23 cellular contexts compared by ENCODE assay signal in genomic region chr21:35006248-35006647, GRCh38. TPM values are rescaled to one million over a fixed set of nuclear protein-coding genes. Genes with fewer than 3 reads are reported as not detected.
"Had no signal": no experiment of that assay in that cellular context is flagged by ENCODE, and none has a peak within 500 bp of the region (broad histone marks: within the 10 kb centered on the region; RNA-seq: fewer than 3 reads in every experiment).

No MANE protein-coding gene starts in this region.

- H3K4me3 ChIP-seq: body of pancreas, cardiac muscle cell, left lung, lung, ovary, right lobe of liver, skin epidermis, transverse colon, vagina had no signal

- ATAC-seq: activated T-cell treated with anti-CD3 and anti-CD28 coated beads, Interleukin-2, amount 50 U/mL, for 4 hours; body of pancreas; foreskin keratinocyte; left lung; right lobe of liver; stimulated activated memory B cell treated with anti-CD40 and anti-IgM and Interleukin-4, amounts not matched to agents 10 μg/mL and 1 μg/mL and 100 μg/mL, for 72 hours had no signal

- H3K36me3 ChIP-seq: cardiac muscle cell, left lung, ovary, right lobe of liver, transverse colon, vagina, WERI-Rb-1 had no signal

- H3K4me3 Mint-ChIP-seq: activated naive CD4-positive, alpha-beta T cell treated with anti-CD3 and anti-CD28 coated beads for 36 hours; activated T-cell treated with anti-CD3 and anti-CD28 coated beads, Interleukin-2, amount 50 U/mL, for 4 hours; naive B cell; stimulated activated memory B cell treated with anti-CD40 and anti-IgM and Interleukin-4, amounts not matched to agents 10 μg/mL and 1 μg/mL and 100 μg/mL, for 72 hours had no signal

- H3K9me3 ChIP-seq: body of pancreas, left lung, ovary, right lobe of liver, transverse colon, vagina had no signal

- H3K27ac Mint-ChIP-seq: activated naive CD4-positive, alpha-beta T cell treated with anti-CD3 and anti-CD28 coated beads for 36 hours; stimulated activated memory B cell treated with anti-CD40 and anti-IgM and Interleukin-4, amounts not matched to agents 10 μg/mL and 1 μg/mL and 100 μg/mL, for 72 hours had no signal

- DNase-seq: activated CD4-positive, CD25-positive, alpha-beta regulatory T cell treated with anti-CD3 and anti-CD28 coated beads, Interleukin-2, amount 50 U/mL, for 72 hours; activated CD8-positive, alpha-beta memory T cell treated with anti-CD3 and anti-CD28 coated beads, Interleukin-2, amount 50 U/mL, for 4 hours; activated effector memory CD4-positive, alpha-beta T cell treated with Interleukin-2 at 50 U/mL for 16 hours; activated naive CD4-positive, alpha-beta T cell treated with anti-CD3 and anti-CD28 coated beads for 36 hours; activated T-cell treated with anti-CD3 and anti-CD28 coated beads, Interleukin-2, amount 50 U/mL, for 4 hours; anterior cingulate cortex; body of pancreas; effector CD8-positive, alpha-beta T cell; foreskin keratinocyte; kidney glomerular epithelial cell; left lung; naive B cell; ovary; right lobe of liver; stimulated activated CD4-positive, alpha-beta T cell treated with anti-CD3 and anti-CD28 coated beads, Interleukin-1b, Interleukin-23, amount 100 ng/mL, for 48 hours; transverse colon; WERI-Rb-1 had no signal

- H3K27me3 ChIP-seq: body of pancreas, foreskin keratinocyte, left lung, ovary, right lobe of liver, transverse colon, vagina had no signal

- H3K4me1 ChIP-seq: body of pancreas, right lobe of liver, vagina had no signal

- H3K9me3 Mint-ChIP-seq: activated naive CD4-positive, alpha-beta T cell treated with anti-CD3 and anti-CD28 coated beads for 36 hours; activated T-cell treated with anti-CD3 and anti-CD28 coated beads, Interleukin-2, amount 50 U/mL, for 4 hours; naive B cell; stimulated activated memory B cell treated with anti-CD40 and anti-IgM and Interleukin-4, amounts not matched to agents 10 μg/mL and 1 μg/mL and 100 μg/mL, for 72 hours had no signal

- FAIRE-seq: TTC549 had no signal

- H3K27me3 Mint-ChIP-seq: naive B cell; stimulated activated memory B cell treated with anti-CD40 and anti-IgM and Interleukin-4, amounts not matched to agents 10 μg/mL and 1 μg/mL and 100 μg/mL, for 72 hours had no signal

- H3K27ac ChIP-seq: body of pancreas, cardiac muscle cell, foreskin keratinocyte, left lung, ovary, right lobe of liver, skin epidermis, transverse colon, vagina, WERI-Rb-1 had no signal

RNA-seq across cellular contexts. Expression of gene RUNX1, which starts 42.9 kb away (rescaled TPM):
- polyA plus RNA-seq: cardiac muscle cell had no signal
